In genomic region chr2:240187989-240188590, GRCh38 we compare ENCODE assay signal across 24 cellular contexts. TPM values are rescaled to one million over a fixed set of nuclear protein-coding genes. Genes with fewer than 3 reads are reported as not detected.
"Had no signal": no experiment of that assay in that cellular context is flagged by ENCODE, and none has a peak within 500 bp of the region (broad histone marks: within the 10 kb centered on the region; RNA-seq: fewer than 3 reads in every experiment).

No MANE protein-coding gene starts in this region.

- H3K27me3 ChIP-seq: gastrocnemius medialis, neural progenitor cell, pancreas had no signal

- H3K9me3 ChIP-seq: gastrocnemius medialis, mucosa of descending colon, pancreas, prostate gland had no signal

- H3K27ac Mint-ChIP-seq: neural progenitor cell had no signal

- FAIRE-seq: islet of Langerhans, pancreas, small intestine, urothelium cell line had no signal

- H3K4me3 Mint-ChIP-seq: naive thymus-derived CD8-positive, alpha-beta T cell; neural progenitor cell had no signal

- H2AFZ ChIP-seq: neural progenitor cell had no signal

- H3K36me3 ChIP-seq: gastrocnemius medialis, heart right ventricle, neural progenitor cell, pancreas, prostate gland had no signal

- H3K4me2 ChIP-seq: neural progenitor cell had no signal

- H3K27ac ChIP-seq: coronary artery, gastrocnemius medialis, heart right ventricle, neural progenitor cell, pancreas, prostate gland had no signal

- DNase-seq: effector CD4-positive, alpha-beta T cell; gastrocnemius medialis; heart right ventricle; hypothalamus; kidney glomerular epithelial cell; mucosa of descending colon; naive thymus-derived CD8-positive, alpha-beta T cell; nucleus accumbens; small intestine; stimulated activated CD4-positive, alpha-beta T cell treated with anti-CD3 and anti-CD28 coated beads, Interleukin-2, amount 100 ng/mL, for 48 hours; stimulated activated naive CD4-positive, alpha-beta T cell treated with Interleukin-2 at 50 U/mL for 16 hours; trophoblast cell had no signal

- H3K4me3 ChIP-seq: coronary artery, gastrocnemius medialis, heart right ventricle, mucosa of descending colon, neural progenitor cell, pancreas, prostate gland had no signal

- ATAC-seq: esophagus mucosa; gastrocnemius medialis; heart right ventricle; mucosa of descending colon; naive thymus-derived CD8-positive, alpha-beta T cell; pancreas had no signal

- H3K4me1 ChIP-seq: heart right ventricle, neural progenitor cell, pancreas, prostate gland had no signal

- H3K4me1 Mint-ChIP-seq: naive thymus-derived CD8-positive, alpha-beta T cell; neural progenitor cell had no signal

- H3K9ac ChIP-seq: neural progenitor cell had no signal

- H3K36me3 Mint-ChIP-seq: neural progenitor cell had no signal

RNA-seq across cellular contexts. Expression of gene OTOS, which starts 47.6 kb away (rescaled TPM):
- total RNA-seq: dermis microvascular lymphatic vessel endothelial cell; esophagus mucosa; fibroblast of lung; gastrocnemius medialis; heart right ventricle; liver; lung microvascular endothelial cell; mucosa of descending colon; naive thymus-derived CD8-positive, alpha-beta T cell; pancreas; prostate gland; renal cortical epithelial cell had no signal
- polyA plus RNA-seq: fibroblast of lung; heart right ventricle; liver; naive thymus-derived CD8-positive, alpha-beta T cell; pancreas; small intestine had no signal
